8 cellular contexts compared by ENCODE assay signal in the genomic region with DNA sequence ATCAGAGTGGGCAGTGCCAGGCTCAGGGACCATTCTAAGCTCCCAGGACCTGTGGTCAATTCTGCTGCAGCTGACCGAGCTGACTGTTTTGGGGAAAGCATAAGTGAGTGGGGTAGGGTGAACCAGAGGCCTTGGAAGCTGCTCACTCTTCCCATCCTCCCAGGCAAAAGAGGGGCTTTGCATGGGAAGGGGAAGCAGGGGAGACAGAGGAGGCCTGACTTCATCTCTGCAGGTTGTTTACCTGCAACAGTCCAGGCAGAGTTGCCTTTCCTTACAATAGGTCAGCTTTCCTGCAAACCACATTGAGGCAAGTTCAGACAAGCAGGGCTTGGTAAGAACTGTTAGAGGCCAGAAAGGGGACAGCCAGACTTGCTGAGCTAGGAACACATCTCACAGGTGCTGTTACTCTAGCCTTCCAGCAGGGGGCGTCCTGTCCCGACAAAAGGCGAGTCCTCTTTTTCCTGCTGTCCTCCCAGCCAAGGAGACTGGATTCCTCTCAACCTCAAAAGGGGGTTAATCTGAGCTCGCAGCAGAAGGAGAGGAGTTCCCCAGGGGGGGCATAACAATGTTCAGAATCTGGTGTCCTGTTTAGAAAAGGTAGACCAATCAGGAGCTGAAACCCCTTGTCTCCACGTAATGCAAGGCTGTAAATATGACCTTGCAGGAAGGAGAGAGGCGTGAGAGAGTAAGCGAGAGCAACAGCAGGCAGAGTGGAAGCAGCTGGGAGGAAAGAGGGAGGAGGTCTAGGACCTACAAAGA. TPM values are rescaled to one million over a fixed set of nuclear protein-coding genes. Genes with fewer than 3 reads are reported as not detected.
DNase-seq lines count a peak whose midpoint lies in the region; ATAC-seq and TF ChIP-seq lines count a peak whose summit lies in the region.

No MANE protein-coding gene starts in this region.

- H3K27ac Mint-ChIP-seq in Calu3 (ENCODE audit: unreplicated experiment): no peak overlapping the region
- H3K27ac Mint-ChIP-seq in T-helper 17 cell: no peak overlapping the region

- H3K9me3 ChIP-seq in T-helper 17 cell (ENCODE audit: control insufficient read depth, low read length, poor library complexity, severe bottlenecking): no peaks in the 10 kb centered on the region
- H3K9me3 ChIP-seq in right atrium auricular region: peaks cover 0 to 4% of the 10 kb centered on the region in 2 donors
- no peaks in the 10 kb centered on the region for H3K9me3 ChIP-seq in vagina

- no peaks in the 10 kb centered on the region for H3K36me3 Mint-ChIP-seq in Calu3 (ENCODE audit: insufficient read depth, unreplicated experiment)
- no peaks in the 10 kb centered on the region for H3K36me3 Mint-ChIP-seq in T-helper 17 cell (ENCODE audit: low read depth)

- DNase-seq in Calu3 (peak; percentile 84), NCI-H1092 treated with DMSO at 0.1 percent for 48 hours (lab: John Stamatoyannopoulos, UW) (peak; percentile 65), T-helper 17 cell (peak; percentile 48 to 68 (median 60)), anterior cingulate cortex (lab: John Stamatoyannopoulos, UW) (peak; percentile 3 to 85 (median 53)), right atrium auricular region (ENCODE audit: low spot score) (peak; percentile 72), renal cortical epithelial cell (ENCODE audit: low read depth) (peak; percentile 65), vagina (ENCODE audit: extremely low spot score in 2 of 2) (peak in 1 of 2 donors; percentile 89)

- H3K36me3 ChIP-seq in right atrium auricular region (no peaks in the 10 kb centered on the region), vagina (no peaks in the 10 kb centered on the region)

- peak; percentile 76 for ATAC-seq in GM21786 (IDR thresholded peaks at IDR 0.05; ENCODE audit: unreplicated experiment)
- peak; percentile 81 for ATAC-seq in T-helper 17 cell

- no TSS peak for BruUV-seq in Calu3 (replicated peaks; lab: Mats Ljungman, UMichigan)

- no peak overlapping the region for H3K4me3 ChIP-seq in right atrium auricular region
- no peak overlapping the region for H3K4me3 ChIP-seq in vagina

- H3K4me3 Mint-ChIP-seq in Calu3 (ENCODE audit: low read depth, unreplicated experiment) (no peak overlapping the region), T-helper 17 cell (peak overlapping the region; percentile 86)

- TF ChIP-seq CTCF in Calu3 (IDR thresholded peaks at IDR 0.05; ENCODE audit: unreplicated experiment): peak; percentile 86
- TF ChIP-seq CTCF in right atrium auricular region (IDR thresholded peaks at IDR 0.05): peak; percentile 92 to 95
- peak; percentile 86 to 93 (median 87) for TF ChIP-seq CTCF in vagina (IDR thresholded peaks at IDR 0.05)

- H3K4me1 Mint-ChIP-seq in Calu3 (ENCODE audit: low read depth, unreplicated experiment) (peaks cover 7% of the 10 kb centered on the region), T-helper 17 cell (peaks cover 14% of the 10 kb centered on the region)

- intact Hi-C loops in Calu3 (cut with micrococcal nuclease; ENCODE audit: unreplicated experiment) (loop anchor here (5.0 kb wide), 2 partner anchors 280 to 295 kb away; no protein-coding TSS in a partner anchor), vagina (cut with DNase I) (loop anchor here (10.0 kb wide), 1 partner anchor 303 kb away; no protein-coding TSS in a partner anchor)

- no peaks in the 10 kb centered on the region for H3K27me3 ChIP-seq in right atrium auricular region
- H3K27me3 ChIP-seq in vagina: no peaks in the 10 kb centered on the region

- CTCF ChIA-PET in Calu3 (lab: Charles Lee): interaction anchor here (0.8 to 3.7 kb wide), 14 partner anchors 9 to 321 kb away, joined by 3 to 23 read pairs (median 4); no protein-coding TSS in a partner anchor

- peaks cover 0 to 9% of the 10 kb centered on the region in 2 donors for H3K4me1 ChIP-seq in right atrium auricular region
- H3K4me1 ChIP-seq in vagina: peaks cover 14% of the 10 kb centered on the region

- no peak for TF ChIP-seq POLR2A in vagina (IDR thresholded peaks at IDR 0.05)

- H3K27me3 Mint-ChIP-seq in Calu3 (ENCODE audit: unreplicated experiment): peaks cover 56% of the 10 kb centered on the region
- H3K27me3 Mint-ChIP-seq in T-helper 17 cell: peaks cover 10% of the 10 kb centered on the region

- H3K27ac ChIP-seq in right atrium auricular region: no peak overlapping the region
- no peak overlapping the region for H3K27ac ChIP-seq in vagina

- H3K9me3 Mint-ChIP-seq in Calu3 (ENCODE audit: low read depth, unreplicated experiment): no peaks in the 10 kb centered on the region

RNA-seq across cellular contexts. Expression of a gene that starts 4.3 kb away (rescaled TPM):
- total RNA-seq in Calu3 (2022) (1.8 and 3.0 TPM in 2 replicates), T-helper 17 cell (not detected), right atrium auricular region (not detected), renal cortical epithelial cell (under 0.01 TPM in 1 of 2 replicates, not detected in the other), vagina (0.25 TPM)

RNA-seq across cellular contexts. Expression of a gene that starts 53.3 kb away (rescaled TPM):
- total RNA-seq in Calu3 (2022): not detected in 2 replicates
- total RNA-seq in T-helper 17 cell: not detected
- total RNA-seq in right atrium auricular region: under 1 TPM in 1 of 2 donors, not detected in 1; 0.39 TPM
- total RNA-seq in renal cortical epithelial cell: not detected in 2 replicates
- total RNA-seq in vagina: 10.6 TPM
